9 cellular contexts compared by ENCODE assay signal in genomic region chr9:137027369-137028012, GRCh38. TPM values are rescaled to one million over a fixed set of nuclear protein-coding genes. Genes with fewer than 3 reads are reported as not detected.
DNase-seq lines count a peak whose midpoint lies in the region; ATAC-seq, FAIRE-seq and TF ChIP-seq lines count a peak whose summit lies in the region.
"Had no signal": no experiment of that assay in that cellular context is flagged by ENCODE, and none has a peak within 500 bp of the region (broad histone marks: within the 10 kb centered on the region; RNA-seq: fewer than 3 reads in every experiment).

No MANE protein-coding gene starts in this region.

- no peak overlapping the region for H3K14ac ChIP-seq in H1 (ENCODE audit: insufficient read length)

- H3K4me1 Mint-ChIP-seq in Calu3 (ENCODE audit: low read depth, unreplicated experiment) (no peaks in the 10 kb centered on the region), neural progenitor cell (peaks cover 12% of the 10 kb centered on the region)

- H3K27me3 Mint-ChIP-seq in Calu3 (ENCODE audit: unreplicated experiment) (no peaks in the 10 kb centered on the region), neural progenitor cell (ENCODE audit: insufficient read depth, low read depth) (peaks cover 3% of the 10 kb centered on the region)

- DNase-seq in Calu3 (no peak), PC-3 (peak; percentile 23), H1 (ENCODE audit: low read depth in 1 of 2, low spot score in 2 of 2) (no peak), neural progenitor cell (ENCODE audit: low spot score) (peak; percentile 70), NCI-H2196 (lab: John Stamatoyannopoulos, UW; ENCODE audit: unreplicated experiment) (no peak), NCI-H1048 (lab: John Stamatoyannopoulos, UW) (no peak)
- DNase-seq in stimulated activated CD4-positive, alpha-beta T cell treated with anti-CD3 and anti-CD28 coated beads, Interleukin-1b, Interleukin-23, amount 100 ng/mL, for 48 hours = no peak

- no peak overlapping the region for H3K9ac ChIP-seq in PC-3 (ENCODE audit: low read length)
- H3K9ac ChIP-seq in H1 (replicated peaks in 1 of 4; ENCODE audit: extremely low read depth in 1 of 4, low read depth in 3 of 4, low read length in 3 of 4) = no peak overlapping the region
- no peak overlapping the region for H3K9ac ChIP-seq in neural progenitor cell

- H3K36me3 ChIP-seq in PC-3 (ENCODE audit: low read depth, low read length) (no peaks in the 10 kb centered on the region), H1 (ENCODE audit: control insufficient read depth in 2 of 4, insufficient read depth in 4 of 4, low read length in 3 of 4) (no peaks in the 10 kb centered on the region), neural progenitor cell (no peaks in the 10 kb centered on the region)

- H3F3A ChIP-seq in PC-3 (ENCODE audit: low read length, unreplicated experiment) (no peaks in the 10 kb centered on the region), neural progenitor cell (ENCODE audit: low read depth) (peaks cover 30% of the 10 kb centered on the region)

- peak overlapping the region; percentile 65 for H3K4me3 ChIP-seq in PC-3 (ENCODE audit: low read length)
- peak overlapping the region; percentile 29 to 61 (median 41) for H3K4me3 ChIP-seq in H1 (ENCODE audit: extremely low read depth in 1 of 4, insufficient read depth in 2 of 4, low read depth in 3 of 4, low read length in 4 of 4)
- H3K4me3 ChIP-seq in neural progenitor cell = peak overlapping the region; percentile 56

- peak overlapping the region; percentile 27 for H3K27ac Mint-ChIP-seq in Calu3 (ENCODE audit: unreplicated experiment)
- H3K27ac Mint-ChIP-seq in neural progenitor cell = no peak overlapping the region

- H4K8ac ChIP-seq in H1 (ENCODE audit: extremely low read depth, insufficient read depth, low read length) = peak overlapping the region; percentile 7

- CTCF ChIA-PET in Calu3 (lab: Charles Lee) = no interaction called here
- CTCF ChIA-PET in PC-3 (lab: Charles Lee) = no interaction called here
- CTCF ChIA-PET in H1 (lab: Charles Lee; ENCODE audit: partially characterized antibody) = interaction anchor here (0.8 to 8.5 kb wide), 9 partner anchors 8 to 81 kb away, joined by 3 to 110 read pairs (median 21); partner anchors contain the start of genes C8G, CLIC3, NPDC1 and PAXX

- H4K91ac ChIP-seq in H1 (replicated peaks; ENCODE audit: insufficient read length, low read length) = peak overlapping the region; percentile 59

- H3K27ac ChIP-seq in PC-3 (ENCODE audit: low read length) (no peak overlapping the region), H1 (ENCODE audit: low read depth, low read length) (no peak overlapping the region), neural progenitor cell (no peak overlapping the region)

- POLR2A ChIA-PET in PC-3 (lab: Charles Lee; ENCODE audit: unreplicated experiment) (no interaction called here), H1 (lab: Charles Lee; ENCODE audit: partially characterized antibody) (no interaction called here)

- H2BK20ac ChIP-seq in H1 (ENCODE audit: low read length) = no peak overlapping the region

- peak overlapping the region; percentile 88; the same call in 1 of the 2 replicates for H2BK15ac ChIP-seq in H1 (ENCODE audit: low read length)

- ATAC-seq in PC-3 = peak; percentile 27
- no peak for ATAC-seq in HG02840 (IDR thresholded peaks at IDR 0.05; ENCODE audit: low FRiP score, unreplicated experiment)

- no peak for TF ChIP-seq EP300 in H1 (IDR thresholded peaks at IDR 0.05; ENCODE audit: borderline replicate concordance in 1 of 2, low read depth in 2 of 2, low read length in 2 of 2)

- no peak overlapping the region for H2BK120ac ChIP-seq in H1 (replicated peaks; ENCODE audit: low read depth, low read length)

- H3K27me3 ChIP-seq in PC-3 (ENCODE audit: low read length) (no peaks in the 10 kb centered on the region), H1 (replicated peaks in 1 of 4; ENCODE audit: control insufficient read depth in 3 of 4, extremely low read depth in 1 of 4, insufficient read depth in 3 of 4, low read length in 3 of 4) (peaks cover 1 to 27% (median 15%) of the 10 kb centered on the region in 4 experiments; a peak in 6 of 7 replicates), neural progenitor cell (peaks cover 24% of the 10 kb centered on the region)

- FAIRE-seq in H1 (lab: Jason Lieb, UNC) = no peak

- H3K79me2 ChIP-seq in PC-3 (ENCODE audit: low read length) (peaks cover 12% of the 10 kb centered on the region; the same call in 1 of the 2 replicates), H1 (ENCODE audit: control insufficient read depth in 1 of 2, insufficient read depth in 2 of 2, low read length in 2 of 2) (no peaks in the 10 kb centered on the region), neural progenitor cell (ENCODE audit: low read depth) (no peaks in the 10 kb centered on the region)

- H3K4me2 ChIP-seq in PC-3 (ENCODE audit: low read length) (peak overlapping the region; percentile 80), H1 (ENCODE audit: insufficient read depth in 1 of 2, low read depth in 2 of 2, low read length in 2 of 2) (peak overlapping the region; percentile 39 to 86), neural progenitor cell (peak overlapping the region; percentile 99)

- TF ChIP-seq POLR2A in H1 (IDR thresholded peaks at IDR 0.05; ENCODE audit: control extremely low read depth in 1 of 2, low read depth in 2 of 2, low read length in 2 of 2) = no peak

- intact Hi-C loops in Calu3 (cut with micrococcal nuclease; ENCODE audit: unreplicated experiment) = no loop called here
- intact Hi-C loops in PC-3 (cut with micrococcal nuclease) = loop anchor here (5.0 kb wide), 1 partner anchor 125 kb away; no protein-coding TSS in a partner anchor

- no peak overlapping the region for H2AFZ ChIP-seq in PC-3 (ENCODE audit: low read length)
- H2AFZ ChIP-seq in H1 (ENCODE audit: low read length) = peak overlapping the region; percentile 9; the same call in 1 of the 2 replicates
- no peak overlapping the region for H2AFZ ChIP-seq in neural progenitor cell (replicated peaks)

- no peak for TF ChIP-seq RAD21 in H1 (IDR thresholded peaks at IDR 0.05 in 1 of 2, conservative IDR thresholded peaks at IDR 0.05 in 1 of 2; ENCODE audit: low read depth in 2 of 2, low read length in 2 of 2)

- H3K9me3 Mint-ChIP-seq in Calu3 (ENCODE audit: low read depth, unreplicated experiment) (no peaks in the 10 kb centered on the region), neural progenitor cell (no peaks in the 10 kb centered on the region)

- TF ChIP-seq CTCF in Calu3 (IDR thresholded peaks at IDR 0.05; ENCODE audit: unreplicated experiment) = no peak
- TF ChIP-seq CTCF in PC-3 (conservative IDR thresholded peaks at IDR 0.05; ENCODE audit: low read depth, low read length) = no peak
- TF ChIP-seq CTCF in H1 (IDR thresholded peaks at IDR 0.05; ENCODE audit: control extremely low read depth in 1 of 3, insufficient read depth in 1 of 3, low read depth in 1 of 3, low read length in 3 of 3) = no peak
- no peak for TF ChIP-seq CTCF in neural progenitor cell (IDR thresholded peaks at IDR 0.05)

- H3K79me1 ChIP-seq in H1 (ENCODE audit: low read depth, low read length) = no peaks in the 10 kb centered on the region

- BruUV-seq in Calu3 (replicated peaks; lab: Mats Ljungman, UMichigan) (no TSS peak), PC-3 (replicated peaks; lab: Mats Ljungman, UMichigan) (no TSS peak)

- H4K5ac ChIP-seq in H1 (ENCODE audit: insufficient read length, low read depth, low read length) = no peak overlapping the region

- no peaks in the 10 kb centered on the region for H3K9me2 ChIP-seq in PC-3 (replicated peaks; ENCODE audit: low read length)

- 38% methylated on average over 16 of the region's 53 CpGs; no CpG with 5 or more reads in 1 of the 2 experiments for WGBS in H1 (ENCODE audit: extremely low coverage in 1 of 2, insufficient coverage in 1 of 2, insufficient read length in 1 of 2, insufficient replicate concordance in 2 of 2, low coverage in 1 of 2, low lambda C conversion rate in 2 of 2, missing lambda C conversion rate in 1 of 2), 2 experiments

- no peak overlapping the region for H2AK5ac ChIP-seq in H1 (ENCODE audit: low read depth, low read length)

- H2BK12ac ChIP-seq in H1 (ENCODE audit: low read depth, low read length) = no peak overlapping the region

- H3K18ac ChIP-seq in H1 (ENCODE audit: extremely low read depth, low read length) = no peak overlapping the region

- H3K4me1 ChIP-seq in PC-3 (ENCODE audit: insufficient read depth, low read length) = peaks cover 14% of the 10 kb centered on the region; the same call in 1 of the 2 replicates
- H3K4me1 ChIP-seq in H1 (replicated peaks in 1 of 4; ENCODE audit: control insufficient read depth in 3 of 4, insufficient read depth in 4 of 4, low read length in 3 of 4) = peaks cover 0 to 11% (median 3%) of the 10 kb centered on the region in 4 experiments; a peak in 5 of 7 replicates
- peaks cover 24% of the 10 kb centered on the region for H3K4me1 ChIP-seq in neural progenitor cell

- no peaks in the 10 kb centered on the region for H4K20me1 ChIP-seq in PC-3 (ENCODE audit: low read length)
- H4K20me1 ChIP-seq in H1 (replicated peaks in 1 of 2; ENCODE audit: control insufficient read depth in 1 of 2, insufficient read depth in 2 of 2, low read length in 2 of 2) = peaks cover 0 to 4% of the 10 kb centered on the region in 2 experiments
- H4K20me1 ChIP-seq in neural progenitor cell (ENCODE audit: low read depth) = peaks cover 13% of the 10 kb centered on the region

- H3K4ac ChIP-seq in H1 (replicated peaks; ENCODE audit: insufficient read length, low read depth, low read length) = peak overlapping the region; percentile 80

- no peak overlapping the region for H3K56ac ChIP-seq in H1 (replicated peaks; ENCODE audit: insufficient read length, low read depth, low read length)

- H3K36me3 Mint-ChIP-seq in Calu3 (ENCODE audit: insufficient read depth, unreplicated experiment) (peaks cover 22% of the 10 kb centered on the region), neural progenitor cell (no peaks in the 10 kb centered on the region)

- no peak overlapping the region for H3K23ac ChIP-seq in H1 (ENCODE audit: insufficient read length)

- no peaks in the 10 kb centered on the region for H3K9me3 ChIP-seq in PC-3 (ENCODE audit: low read length)
- H3K9me3 ChIP-seq in H1 (ENCODE audit: insufficient read depth in 2 of 2, low read depth in 1 of 2, low read length in 1 of 2) = no peaks in the 10 kb centered on the region
- no peaks in the 10 kb centered on the region for H3K9me3 ChIP-seq in neural progenitor cell (ENCODE audit: low read depth)

- H3K4me3 Mint-ChIP-seq in Calu3 (ENCODE audit: low read depth, unreplicated experiment) (peak overlapping the region; percentile 69), neural progenitor cell (peak overlapping the region; percentile 91)

- no peak overlapping the region for H2BK5ac ChIP-seq in H1 (ENCODE audit: low read depth, low read length)

- H3K23me2 ChIP-seq in H1 (ENCODE audit: low read depth, low read length) = peaks cover 4% of the 10 kb centered on the region; the same call in 1 of the 2 replicates

RNA-seq across cellular contexts. Expression of gene ABCA2, which starts 0.5 kb away (rescaled TPM):
- 47.6 and 50.7 TPM in 2 replicates for total RNA-seq in Calu3 (2022)
- total RNA-seq in PC-3 (2014; rRNA removed) = 25.9 and 31.5 TPM in 2 replicates
- total RNA-seq in H1 (2021; fragmentation: NEBNext Ultra II Directional; extraction: Animal tissue kit (Norgen Biotek cat#: 25700)) = 12.5 and 15.2 TPM in 2 replicates
- polyA plus RNA-seq in H1 (2011; rRNA removed) = 14.3 and 21.9 TPM in 2 replicates
- 14.6 TPM for polyA plus RNA-seq in H1 (2011; cell fraction: cytosol; rRNA removed)
- 99.2 TPM for polyA plus RNA-seq in H1 (2011; cell fraction: nucleus; rRNA removed)
- polyA plus RNA-seq in H1 (2012, experiment 1 of 2) = 8.5 to 19.3 TPM (median 15.7 TPM) in 4 replicates
- 6.9 TPM for polyA plus RNA-seq in H1 (2012, experiment 2 of 2)
- 18.5 TPM for polyA plus RNA-seq in H1 (2013, experiment 1 of 2)
- 14.9 TPM for polyA plus RNA-seq in H1 (2013, experiment 2 of 2)
- 11.5 and 13.8 TPM in 2 replicates for polyA minus RNA-seq in H1 (2011; rRNA and poly(A)+ RNA removed)
- 15.5 TPM for polyA minus RNA-seq in H1 (2011; cell fraction: cytosol; rRNA and poly(A)+ RNA removed)
- 17.1 TPM for polyA minus RNA-seq in H1 (2011; cell fraction: nucleus; rRNA and poly(A)+ RNA removed)
- total RNA-seq in neural progenitor cell (ENCODE audit: low replicate concordance) = 2.7 and 19.7 TPM in 2 replicates

RNA-seq across cellular contexts. Expression of gene FUT7, which starts 4.4 kb away (rescaled TPM):
- not detected in 2 replicates for total RNA-seq in Calu3 (2022)
- total RNA-seq in PC-3 (2014; rRNA removed) = not detected in 2 replicates
- not detected in 2 replicates for total RNA-seq in H1 (2021; fragmentation: NEBNext Ultra II Directional; extraction: Animal tissue kit (Norgen Biotek cat#: 25700))
- not detected in 2 replicates for polyA plus RNA-seq in H1 (2011; rRNA removed)
- not detected for polyA plus RNA-seq in H1 (2011; cell fraction: cytosol; rRNA removed)
- polyA plus RNA-seq in H1 (2011; cell fraction: nucleus; rRNA removed) = not detected
- not detected in 4 replicates for polyA plus RNA-seq in H1 (2012, experiment 1 of 2)
- not detected for polyA plus RNA-seq in H1 (2012, experiment 2 of 2)
- 0.02 TPM for polyA plus RNA-seq in H1 (2013, experiment 1 of 2)
- polyA plus RNA-seq in H1 (2013, experiment 2 of 2) = not detected
- not detected in 2 replicates for polyA minus RNA-seq in H1 (2011; rRNA and poly(A)+ RNA removed)
- not detected for polyA minus RNA-seq in H1 (2011; cell fraction: cytosol; rRNA and poly(A)+ RNA removed)
- polyA minus RNA-seq in H1 (2011; cell fraction: nucleus; rRNA and poly(A)+ RNA removed) = not detected
- total RNA-seq in neural progenitor cell (ENCODE audit: low replicate concordance) = not detected in 2 replicates
- total RNA-seq: M059J had no signal

RNA-seq across cellular contexts. Expression of gene NPDC1, which starts 18.5 kb away (rescaled TPM):
- total RNA-seq in Calu3 (2022) (65.2 and 78.6 TPM in 2 replicates), PC-3 (2014; rRNA removed) (25.4 and 33.3 TPM in 2 replicates), neural progenitor cell (ENCODE audit: low replicate concordance) (3.8 and 31.3 TPM in 2 replicates)
- 41.9 and 44.1 TPM in 2 replicates for total RNA-seq in H1 (2021; fragmentation: NEBNext Ultra II Directional; extraction: Animal tissue kit (Norgen Biotek cat#: 25700))
- 26.2 and 43.6 TPM in 2 replicates for polyA plus RNA-seq in H1 (2011; rRNA removed)
- 27.6 TPM for polyA plus RNA-seq in H1 (2011; cell fraction: cytosol; rRNA removed)
- 132 TPM for polyA plus RNA-seq in H1 (2011; cell fraction: nucleus; rRNA removed)
- polyA plus RNA-seq in H1 (2012, experiment 1 of 2) = 25.4 to 45.6 TPM (median 37.8 TPM) in 4 replicates
- polyA plus RNA-seq in H1 (2012, experiment 2 of 2) = 18.6 TPM
- polyA plus RNA-seq in H1 (2013, experiment 1 of 2) = 51.1 TPM
- 54.9 TPM for polyA plus RNA-seq in H1 (2013, experiment 2 of 2)
- polyA minus RNA-seq in H1 (2011; rRNA and poly(A)+ RNA removed) = 2.2 and 2.4 TPM in 2 replicates
- polyA minus RNA-seq in H1 (2011; cell fraction: cytosol; rRNA and poly(A)+ RNA removed) = 17.6 TPM
- polyA minus RNA-seq in H1 (2011; cell fraction: nucleus; rRNA and poly(A)+ RNA removed) = 14.1 TPM

RNA-seq across cellular contexts. Expression of gene ENTPD2, which starts 26.4 kb away (rescaled TPM):
- total RNA-seq in Calu3 (2022) = 3.8 and 5.8 TPM in 2 replicates
- total RNA-seq in PC-3 (2014; rRNA removed) = 0.92 and 1.3 TPM in 2 replicates
- total RNA-seq in H1 (2021; fragmentation: NEBNext Ultra II Directional; extraction: Animal tissue kit (Norgen Biotek cat#: 25700)) = 3.2 and 3.8 TPM in 2 replicates
- polyA plus RNA-seq in H1 (2011; rRNA removed) = 0.65 and 1.9 TPM in 2 replicates
- polyA plus RNA-seq in H1 (2011; cell fraction: cytosol; rRNA removed) = 0.69 TPM
- 5.8 TPM for polyA plus RNA-seq in H1 (2011; cell fraction: nucleus; rRNA removed)
- polyA plus RNA-seq in H1 (2012, experiment 1 of 2) = 1.9 to 3.5 TPM (median 2.7 TPM) in 4 replicates
- polyA plus RNA-seq in H1 (2012, experiment 2 of 2) = 1.9 TPM
- 7.9 TPM for polyA plus RNA-seq in H1 (2013, experiment 1 of 2)
- polyA plus RNA-seq in H1 (2013, experiment 2 of 2) = 8.1 TPM
- polyA minus RNA-seq in H1 (2011; rRNA and poly(A)+ RNA removed) = 0.29 and 0.76 TPM in 2 replicates
- 0.51 TPM for polyA minus RNA-seq in H1 (2011; cell fraction: cytosol; rRNA and poly(A)+ RNA removed)
- 1.00 TPM for polyA minus RNA-seq in H1 (2011; cell fraction: nucleus; rRNA and poly(A)+ RNA removed)
- total RNA-seq in neural progenitor cell (ENCODE audit: low replicate concordance) = not detected in 2 replicates
- total RNA-seq: M059J had no signal

RNA-seq across cellular contexts. Expression of gene CLIC3, which starts 31.1 kb away (rescaled TPM):
- total RNA-seq in Calu3 (2022) (0.35 and 0.91 TPM in 2 replicates), PC-3 (2014; rRNA removed) (1.4 and 4.3 TPM in 2 replicates), neural progenitor cell (ENCODE audit: low replicate concordance) (not detected in 2 replicates)
- total RNA-seq in H1 (2021; fragmentation: NEBNext Ultra II Directional; extraction: Animal tissue kit (Norgen Biotek cat#: 25700)) = not detected in 2 replicates
- polyA plus RNA-seq in H1 (2011; rRNA removed) = 0.12 and 0.33 TPM in 2 replicates
- 0.18 TPM for polyA plus RNA-seq in H1 (2011; cell fraction: cytosol; rRNA removed)
- 0.17 TPM for polyA plus RNA-seq in H1 (2011; cell fraction: nucleus; rRNA removed)
- polyA plus RNA-seq in H1 (2012, experiment 1 of 2) = not detected in 4 replicates
- 0.26 TPM for polyA plus RNA-seq in H1 (2012, experiment 2 of 2)
- 0.20 TPM for polyA plus RNA-seq in H1 (2013, experiment 1 of 2)
- 0.29 TPM for polyA plus RNA-seq in H1 (2013, experiment 2 of 2)
- polyA minus RNA-seq in H1 (2011; rRNA and poly(A)+ RNA removed) = not detected in 2 replicates
- polyA minus RNA-seq in H1 (2011; cell fraction: cytosol; rRNA and poly(A)+ RNA removed) = not detected
- 1.2 TPM for polyA minus RNA-seq in H1 (2011; cell fraction: nucleus; rRNA and poly(A)+ RNA removed)

Comparison
In these comparisons a context has a peak if more than half of its experiments do, and no peak if none do; other contexts are left out.
1. DNase-seq: peak in PC-3 (single experiment) and neural progenitor cell (single experiment); none in Calu3 (single experiment), H1 (0 of 2), NCI-H2196 (single experiment), NCI-H1048 (single experiment) and stimulated activated CD4-positive, alpha-beta T cell treated with anti-CD3 and anti-CD28 coated beads, Interleukin-1b, Interleukin-23, amount 100 ng/mL, for 48 hours (single experiment).
2. Peak in every context shown above with its lines, with median percentiles within 50 percentile points of each other: H3K4me2 ChIP-seq and H3K4me3 ChIP-seq.